Comparison of ENCODE assay signal across 13 cellular contexts in the genomic region with DNA sequence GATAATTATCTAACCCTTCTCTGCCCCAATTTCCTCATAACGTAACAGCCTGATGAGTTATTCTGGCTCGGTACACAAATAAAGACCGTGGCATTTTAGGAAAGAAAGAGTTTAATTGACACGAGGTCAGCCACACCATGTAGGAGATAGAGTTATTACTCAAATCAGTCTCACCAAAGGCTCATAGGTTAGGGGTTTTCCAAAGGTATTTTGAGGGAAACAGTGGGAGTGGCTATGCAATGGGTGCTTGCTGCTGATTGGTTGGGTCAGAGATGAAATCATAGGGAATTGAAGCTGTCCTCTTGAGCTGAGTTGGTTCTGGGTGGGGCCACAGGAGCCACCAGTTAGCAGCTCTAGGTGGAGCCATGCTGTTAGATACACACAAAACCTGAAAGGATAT.
DNase-seq lines count a peak whose midpoint lies in the region; ATAC-seq lines count a peak whose summit lies in the region.
"Had no signal": no experiment of that assay in that cellular context is flagged by ENCODE, and none has a peak within 500 bp of the region (broad histone marks: within the 10 kb centered on the region; RNA-seq: fewer than 3 reads in every experiment).

No MANE protein-coding gene starts in this region.

- H2BK15ac ChIP-seq in mesendoderm (replicated peaks; ENCODE audit: low read depth) = no peak overlapping the region

- H4K5ac ChIP-seq in mesendoderm (ENCODE audit: low read length) = no peak overlapping the region

- no peak overlapping the region for H3K9ac ChIP-seq in mesendoderm (ENCODE audit: low read length)

- H2BK120ac ChIP-seq in mesendoderm (ENCODE audit: low read depth, low read length) = no peak overlapping the region

- H2AK5ac ChIP-seq in mesendoderm (ENCODE audit: low read length) = no peak overlapping the region

- no peaks in the 10 kb centered on the region for H3K27me3 Mint-ChIP-seq in activated T-cell treated with anti-CD3 and anti-CD28 coated beads, Interleukin-2, amount 50 U/mL, for 4 hours (ENCODE audit: low read depth)

- H3K56ac ChIP-seq in mesendoderm (ENCODE audit: low read length) = no peak overlapping the region

- no peaks in the 10 kb centered on the region for H3K4me1 ChIP-seq in mesendoderm (ENCODE audit: control insufficient read depth, low read depth, low read length)
- H3K4me1 ChIP-seq: suprapubic skin had no signal

- no peaks in the 10 kb centered on the region for H3K4me1 Mint-ChIP-seq in activated T-cell treated with anti-CD3 and anti-CD28 coated beads, Interleukin-2, amount 50 U/mL, for 4 hours (ENCODE audit: low read depth)

- H3K27ac ChIP-seq in mesendoderm (ENCODE audit: low read depth, low read length) = no peak overlapping the region
- H3K27ac ChIP-seq: cardiac muscle cell, suprapubic skin had no signal

- H2BK5ac ChIP-seq in mesendoderm (ENCODE audit: low read length) = no peak overlapping the region

- H3K23ac ChIP-seq in mesendoderm (ENCODE audit: low read length) = no peak overlapping the region

- H4K8ac ChIP-seq in mesendoderm (ENCODE audit: low read depth, low read length) = no peak overlapping the region

- H3K36me3 ChIP-seq in mesendoderm (ENCODE audit: control insufficient read depth, insufficient read depth, low read length) = no peaks in the 10 kb centered on the region
- H3K36me3 ChIP-seq: cardiac muscle cell, suprapubic skin had no signal

- H3K4me2 ChIP-seq in mesendoderm (ENCODE audit: low read length) = no peak overlapping the region

- no peak overlapping the region for H3K4me3 Mint-ChIP-seq in activated T-cell treated with anti-CD3 and anti-CD28 coated beads, Interleukin-2, amount 50 U/mL, for 4 hours

- no peak for DNase-seq in activated T-cell treated with anti-CD3 and anti-CD28 coated beads, Interleukin-2, amount 50 U/mL, for 4 hours
- DNase-seq in activated T-cell treated with anti-CD3 and anti-CD28 coated beads for 4 hours = no peak
- DNase-seq in mesendoderm = peak; percentile 41
- no peak for DNase-seq in cardiac septum (ENCODE audit: low spot score)
- no peak for DNase-seq in amniotic stem cell (lab: John Stamatoyannopoulos, UW)
- DNase-seq in NCI-H345 treated with DMSO at 0.1 percent for 48 hours (lab: John Stamatoyannopoulos, UW; ENCODE audit: unreplicated experiment) = no peak
- DNase-seq: Kasumi-1, NCI-H2227 treated with DMSO at 0.1 percent for 48 hours had no signal

- H3K4me3 ChIP-seq in mesendoderm (ENCODE audit: low read length) = no peak overlapping the region
- H3K4me3 ChIP-seq: cardiac muscle cell, suprapubic skin had no signal

- H3K9me3 Mint-ChIP-seq in activated T-cell treated with anti-CD3 and anti-CD28 coated beads, Interleukin-2, amount 50 U/mL, for 4 hours = no peaks in the 10 kb centered on the region

- H3K18ac ChIP-seq in mesendoderm (ENCODE audit: low read length) = no peak overlapping the region

- H3K79me2 ChIP-seq in mesendoderm (ENCODE audit: control insufficient read depth, insufficient read depth, low read length) = no peaks in the 10 kb centered on the region

- no peaks in the 10 kb centered on the region for H3K36me3 Mint-ChIP-seq in activated T-cell treated with anti-CD3 and anti-CD28 coated beads, Interleukin-2, amount 50 U/mL, for 4 hours (ENCODE audit: insufficient read depth)

- intact Hi-C loops in cardiac septum (cut with DNase I) = no loop called here

- no peak overlapping the region for H3K4ac ChIP-seq in mesendoderm (ENCODE audit: low read depth, low read length)

- peak; percentile 25 to 40 for ATAC-seq in activated T-cell treated with anti-CD3 and anti-CD28 coated beads, Interleukin-2, amount 50 U/mL, for 4 hours
- ATAC-seq in GM21447 (IDR thresholded peaks at IDR 0.05; ENCODE audit: unreplicated experiment) (peak; percentile 65), HG03457 (IDR thresholded peaks at IDR 0.05; ENCODE audit: unreplicated experiment) (peak; percentile 80)
- ATAC-seq: esophagus mucosa had no signal

- no peaks in the 10 kb centered on the region for H3K79me1 ChIP-seq in mesendoderm (ENCODE audit: low read length)

- H3K27me3 ChIP-seq in mesendoderm (ENCODE audit: insufficient read depth, low read length, poor library complexity) = no peaks in the 10 kb centered on the region
- H3K27me3 ChIP-seq: cardiac muscle cell, suprapubic skin had no signal

- no CpG with 5 or more reads among the region's 4 CpGs for WGBS in mesendoderm (ENCODE audit: extremely low coverage, insufficient coverage, low lambda C conversion rate)
